ENCODE assay signal across 11 cellular contexts in the genomic region with DNA sequence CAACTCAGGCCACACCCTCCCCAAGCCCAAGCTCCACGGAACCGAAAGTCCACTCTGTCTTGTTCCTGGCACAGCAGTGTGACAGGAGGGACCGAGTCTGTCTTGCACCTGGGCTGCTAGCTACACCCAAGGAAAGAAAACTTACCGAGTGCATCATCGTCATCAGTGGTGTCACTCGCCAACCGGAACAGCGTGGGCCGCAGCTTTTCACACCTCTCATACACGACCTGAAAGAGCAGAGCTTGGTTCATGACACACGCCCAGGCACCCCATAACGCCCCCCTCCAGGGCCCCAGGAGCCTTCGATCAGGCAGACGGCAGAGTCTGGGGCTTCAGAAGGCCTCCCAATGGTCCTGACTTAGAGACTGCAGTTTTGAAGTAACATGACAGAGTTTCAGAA. TPM values are rescaled to one million over a fixed set of nuclear protein-coding genes. Genes with fewer than 3 reads are reported as not detected.
A peak's percentile ranks its signal among the peaks of the same experiment; 100 is the strongest.
DNase-seq lines count a peak whose midpoint lies in the region; ATAC-seq and TF ChIP-seq lines count a peak whose summit lies in the region.
"Had no signal": no experiment of that assay in that cellular context is flagged by ENCODE, and none has a peak within 500 bp of the region (broad histone marks: within the 10 kb centered on the region; RNA-seq: fewer than 3 reads in every experiment).

No MANE protein-coding gene starts in this region.

- no peaks in the 10 kb centered on the region for H3K9me3 Mint-ChIP-seq in activated naive CD8-positive, alpha-beta T cell treated with anti-CD3 and anti-CD28 coated beads for 36 hours
- H3K9me3 Mint-ChIP-seq in stimulated activated effector memory CD8-positive, alpha-beta T cell treated with anti-CD3 and anti-CD28 coated beads, Interleukin-12 subunit alpha, Interleukin-12 subunit beta, amount 100 ng/mL, for 72 hours, result no peaks in the 10 kb centered on the region

- H3K27me3 Mint-ChIP-seq in activated naive CD8-positive, alpha-beta T cell treated with anti-CD3 and anti-CD28 coated beads for 36 hours, result no peaks in the 10 kb centered on the region

- H3K36me3 Mint-ChIP-seq in activated naive CD8-positive, alpha-beta T cell treated with anti-CD3 and anti-CD28 coated beads for 36 hours, result peaks cover 17% of the 10 kb centered on the region
- peaks cover 100% of the 10 kb centered on the region for H3K36me3 Mint-ChIP-seq in stimulated activated effector memory CD8-positive, alpha-beta T cell treated with anti-CD3 and anti-CD28 coated beads, Interleukin-12 subunit alpha, Interleukin-12 subunit beta, amount 100 ng/mL, for 72 hours

- CTCF ChIA-PET in GM10248 (lab: Yijun Ruan, JAX), result interaction anchor here (0.7 to 1.2 kb wide), 2 partner anchors 24 to 47 kb away, joined by 3 to 4 read pairs; no protein-coding TSS in a partner anchor

- no peaks in the 10 kb centered on the region for H3K4me1 Mint-ChIP-seq in activated naive CD8-positive, alpha-beta T cell treated with anti-CD3 and anti-CD28 coated beads for 36 hours
- peaks cover 17% of the 10 kb centered on the region for H3K4me1 Mint-ChIP-seq in stimulated activated effector memory CD8-positive, alpha-beta T cell treated with anti-CD3 and anti-CD28 coated beads, Interleukin-12 subunit alpha, Interleukin-12 subunit beta, amount 100 ng/mL, for 72 hours

- POLR2A ChIA-PET in GM10248 (lab: Yijun Ruan, JAX), result no interaction called here

- peak; percentile 70 for DNase-seq in activated CD8-positive, alpha-beta memory T cell treated with anti-CD3 and anti-CD28 coated beads for 24 hours
- no peak for DNase-seq in activated CD8-positive, alpha-beta memory T cell treated with anti-CD3 and anti-CD28 coated beads, Interleukin-2, amount 50 U/mL, for 48 hours
- DNase-seq in T follicular helper cell (ENCODE audit: low read depth), result peak; percentile 23
- DNase-seq in activated naive CD8-positive, alpha-beta T cell treated with anti-CD3 and anti-CD28 coated beads for 36 hours, result no peak
- DNase-seq in stimulated activated effector memory CD8-positive, alpha-beta T cell treated with anti-CD3 and anti-CD28 coated beads, Interleukin-12 subunit alpha, Interleukin-12 subunit beta, amount 100 ng/mL, for 72 hours (ENCODE audit: low spot score in 2 of 2), result peak; percentile 34 to 85
- no peak for DNase-seq in GM10248 (ENCODE audit: extremely low spot score)
- no peak for DNase-seq in activated CD4-positive, CD25-positive, alpha-beta regulatory T cell (lab: John Stamatoyannopoulos, UW)
- DNase-seq in NCI-H446 treated with DMSO at 0.1 percent for 48 hours (lab: John Stamatoyannopoulos, UW), result no peak
- DNase-seq: body of pancreas, foreskin fibroblast, NCI-H2029 had no signal

- H3K4me3 Mint-ChIP-seq in activated naive CD8-positive, alpha-beta T cell treated with anti-CD3 and anti-CD28 coated beads for 36 hours, result no peak overlapping the region
- H3K4me3 Mint-ChIP-seq in stimulated activated effector memory CD8-positive, alpha-beta T cell treated with anti-CD3 and anti-CD28 coated beads, Interleukin-12 subunit alpha, Interleukin-12 subunit beta, amount 100 ng/mL, for 72 hours, result peak overlapping the region; percentile 62

- TF ChIP-seq CTCF in GM10248 (IDR thresholded peaks at IDR 0.05; ENCODE audit: control extremely low read depth, extremely low read depth, low read depth, missing control alignments), result no peak

- peak overlapping the region; percentile 12 for H3K27ac Mint-ChIP-seq in activated naive CD8-positive, alpha-beta T cell treated with anti-CD3 and anti-CD28 coated beads for 36 hours
- H3K27ac Mint-ChIP-seq in stimulated activated effector memory CD8-positive, alpha-beta T cell treated with anti-CD3 and anti-CD28 coated beads, Interleukin-12 subunit alpha, Interleukin-12 subunit beta, amount 100 ng/mL, for 72 hours, result peak overlapping the region; percentile 93

- ATAC-seq in stimulated activated effector memory CD8-positive, alpha-beta T cell treated with anti-CD3 and anti-CD28 coated beads, Interleukin-12 subunit alpha, Interleukin-12 subunit beta, amount 100 ng/mL, for 72 hours, result peak; percentile 95
- ATAC-seq: body of pancreas had no signal

RNA-seq across cellular contexts. Expression of a gene that starts 27.5 kb away (rescaled TPM):
- 10 to 100 TPM; 70.9 to 80.9 TPM for total RNA-seq in activated naive CD8-positive, alpha-beta T cell treated with anti-CD3 and anti-CD28 coated beads for 36 hours

RNA-seq across cellular contexts. Expression of a gene that starts 29.8 kb away (rescaled TPM):
- total RNA-seq in activated naive CD8-positive, alpha-beta T cell treated with anti-CD3 and anti-CD28 coated beads for 36 hours, result 10 to 100 TPM; 14.0 to 14.1 TPM

Comparison
In these comparisons a context has a peak if more than half of its experiments do, and no peak if none do; other contexts are left out.
1. DNase-seq: peak in activated CD8-positive, alpha-beta memory T cell treated with anti-CD3 and anti-CD28 coated beads for 24 hours (single experiment), T follicular helper cell (single experiment) and stimulated activated effector memory CD8-positive, alpha-beta T cell treated with anti-CD3 and anti-CD28 coated beads, Interleukin-12 subunit alpha, Interleukin-12 subunit beta, amount 100 ng/mL, for 72 hours (2 of 2); none in activated CD8-positive, alpha-beta memory T cell treated with anti-CD3 and anti-CD28 coated beads, Interleukin-2, amount 50 U/mL, for 48 hours (single experiment), activated naive CD8-positive, alpha-beta T cell treated with anti-CD3 and anti-CD28 coated beads for 36 hours (single experiment), GM10248 (single experiment), activated CD4-positive, CD25-positive, alpha-beta regulatory T cell (0 of 4) and NCI-H446 treated with DMSO at 0.1 percent for 48 hours (single experiment).